Comparison of ENCODE assay signal across 1 cellular context in the genomic region with DNA sequence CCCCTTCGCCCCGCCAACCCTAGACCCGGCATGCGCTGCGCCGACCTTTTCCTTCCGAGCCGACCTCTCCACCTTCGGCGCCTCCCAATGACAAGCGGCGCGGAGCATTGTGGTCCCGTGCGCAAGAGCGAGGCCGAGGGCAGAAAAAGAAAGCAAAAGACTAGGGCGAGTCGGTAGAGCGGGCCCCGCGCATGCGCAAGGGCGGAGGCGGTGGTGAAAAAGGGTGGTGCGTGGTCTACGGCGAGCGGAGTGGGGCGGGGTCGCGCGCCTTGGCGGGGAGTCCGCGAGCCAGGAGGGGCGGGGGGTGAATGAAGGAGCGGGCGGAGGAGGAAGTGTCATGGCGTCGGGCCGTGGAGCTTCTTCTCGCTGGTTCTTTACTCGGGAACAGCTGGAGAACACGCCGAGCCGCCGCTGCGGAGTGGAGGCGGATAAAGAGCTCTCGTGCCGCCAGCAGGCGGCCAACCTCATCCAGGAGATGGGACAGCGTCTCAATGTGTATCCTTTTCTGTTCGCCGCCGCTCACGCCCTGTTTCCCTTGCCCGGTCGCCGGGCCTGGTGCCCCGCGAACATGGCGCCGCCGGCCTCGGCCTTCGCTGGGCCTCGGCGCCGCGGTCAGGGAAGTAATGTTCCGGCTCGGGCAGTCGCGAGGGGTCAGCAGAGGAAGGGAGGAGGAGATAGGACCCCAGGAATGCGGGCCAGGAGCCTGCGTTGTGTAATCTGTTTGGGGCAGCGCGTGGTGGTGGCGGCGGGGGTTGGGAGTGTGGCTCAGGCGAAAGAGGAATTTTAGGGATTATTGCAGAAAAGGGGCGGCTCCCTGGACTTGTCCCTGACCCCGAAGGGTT.
TF ChIP-seq lines count a peak whose summit lies in the region.

A gene (plus strand): TSS at position 305 of the 842 bp plus-strand sequence. CDS start 33 bp downstream, at position 338.

TF ChIP-seq in K562, 482 proteins besides CTCF, POLR2A, EP300 and RAD21 (continued from another document and continues in another):
- TF ChIP-seq, protein P1, sequence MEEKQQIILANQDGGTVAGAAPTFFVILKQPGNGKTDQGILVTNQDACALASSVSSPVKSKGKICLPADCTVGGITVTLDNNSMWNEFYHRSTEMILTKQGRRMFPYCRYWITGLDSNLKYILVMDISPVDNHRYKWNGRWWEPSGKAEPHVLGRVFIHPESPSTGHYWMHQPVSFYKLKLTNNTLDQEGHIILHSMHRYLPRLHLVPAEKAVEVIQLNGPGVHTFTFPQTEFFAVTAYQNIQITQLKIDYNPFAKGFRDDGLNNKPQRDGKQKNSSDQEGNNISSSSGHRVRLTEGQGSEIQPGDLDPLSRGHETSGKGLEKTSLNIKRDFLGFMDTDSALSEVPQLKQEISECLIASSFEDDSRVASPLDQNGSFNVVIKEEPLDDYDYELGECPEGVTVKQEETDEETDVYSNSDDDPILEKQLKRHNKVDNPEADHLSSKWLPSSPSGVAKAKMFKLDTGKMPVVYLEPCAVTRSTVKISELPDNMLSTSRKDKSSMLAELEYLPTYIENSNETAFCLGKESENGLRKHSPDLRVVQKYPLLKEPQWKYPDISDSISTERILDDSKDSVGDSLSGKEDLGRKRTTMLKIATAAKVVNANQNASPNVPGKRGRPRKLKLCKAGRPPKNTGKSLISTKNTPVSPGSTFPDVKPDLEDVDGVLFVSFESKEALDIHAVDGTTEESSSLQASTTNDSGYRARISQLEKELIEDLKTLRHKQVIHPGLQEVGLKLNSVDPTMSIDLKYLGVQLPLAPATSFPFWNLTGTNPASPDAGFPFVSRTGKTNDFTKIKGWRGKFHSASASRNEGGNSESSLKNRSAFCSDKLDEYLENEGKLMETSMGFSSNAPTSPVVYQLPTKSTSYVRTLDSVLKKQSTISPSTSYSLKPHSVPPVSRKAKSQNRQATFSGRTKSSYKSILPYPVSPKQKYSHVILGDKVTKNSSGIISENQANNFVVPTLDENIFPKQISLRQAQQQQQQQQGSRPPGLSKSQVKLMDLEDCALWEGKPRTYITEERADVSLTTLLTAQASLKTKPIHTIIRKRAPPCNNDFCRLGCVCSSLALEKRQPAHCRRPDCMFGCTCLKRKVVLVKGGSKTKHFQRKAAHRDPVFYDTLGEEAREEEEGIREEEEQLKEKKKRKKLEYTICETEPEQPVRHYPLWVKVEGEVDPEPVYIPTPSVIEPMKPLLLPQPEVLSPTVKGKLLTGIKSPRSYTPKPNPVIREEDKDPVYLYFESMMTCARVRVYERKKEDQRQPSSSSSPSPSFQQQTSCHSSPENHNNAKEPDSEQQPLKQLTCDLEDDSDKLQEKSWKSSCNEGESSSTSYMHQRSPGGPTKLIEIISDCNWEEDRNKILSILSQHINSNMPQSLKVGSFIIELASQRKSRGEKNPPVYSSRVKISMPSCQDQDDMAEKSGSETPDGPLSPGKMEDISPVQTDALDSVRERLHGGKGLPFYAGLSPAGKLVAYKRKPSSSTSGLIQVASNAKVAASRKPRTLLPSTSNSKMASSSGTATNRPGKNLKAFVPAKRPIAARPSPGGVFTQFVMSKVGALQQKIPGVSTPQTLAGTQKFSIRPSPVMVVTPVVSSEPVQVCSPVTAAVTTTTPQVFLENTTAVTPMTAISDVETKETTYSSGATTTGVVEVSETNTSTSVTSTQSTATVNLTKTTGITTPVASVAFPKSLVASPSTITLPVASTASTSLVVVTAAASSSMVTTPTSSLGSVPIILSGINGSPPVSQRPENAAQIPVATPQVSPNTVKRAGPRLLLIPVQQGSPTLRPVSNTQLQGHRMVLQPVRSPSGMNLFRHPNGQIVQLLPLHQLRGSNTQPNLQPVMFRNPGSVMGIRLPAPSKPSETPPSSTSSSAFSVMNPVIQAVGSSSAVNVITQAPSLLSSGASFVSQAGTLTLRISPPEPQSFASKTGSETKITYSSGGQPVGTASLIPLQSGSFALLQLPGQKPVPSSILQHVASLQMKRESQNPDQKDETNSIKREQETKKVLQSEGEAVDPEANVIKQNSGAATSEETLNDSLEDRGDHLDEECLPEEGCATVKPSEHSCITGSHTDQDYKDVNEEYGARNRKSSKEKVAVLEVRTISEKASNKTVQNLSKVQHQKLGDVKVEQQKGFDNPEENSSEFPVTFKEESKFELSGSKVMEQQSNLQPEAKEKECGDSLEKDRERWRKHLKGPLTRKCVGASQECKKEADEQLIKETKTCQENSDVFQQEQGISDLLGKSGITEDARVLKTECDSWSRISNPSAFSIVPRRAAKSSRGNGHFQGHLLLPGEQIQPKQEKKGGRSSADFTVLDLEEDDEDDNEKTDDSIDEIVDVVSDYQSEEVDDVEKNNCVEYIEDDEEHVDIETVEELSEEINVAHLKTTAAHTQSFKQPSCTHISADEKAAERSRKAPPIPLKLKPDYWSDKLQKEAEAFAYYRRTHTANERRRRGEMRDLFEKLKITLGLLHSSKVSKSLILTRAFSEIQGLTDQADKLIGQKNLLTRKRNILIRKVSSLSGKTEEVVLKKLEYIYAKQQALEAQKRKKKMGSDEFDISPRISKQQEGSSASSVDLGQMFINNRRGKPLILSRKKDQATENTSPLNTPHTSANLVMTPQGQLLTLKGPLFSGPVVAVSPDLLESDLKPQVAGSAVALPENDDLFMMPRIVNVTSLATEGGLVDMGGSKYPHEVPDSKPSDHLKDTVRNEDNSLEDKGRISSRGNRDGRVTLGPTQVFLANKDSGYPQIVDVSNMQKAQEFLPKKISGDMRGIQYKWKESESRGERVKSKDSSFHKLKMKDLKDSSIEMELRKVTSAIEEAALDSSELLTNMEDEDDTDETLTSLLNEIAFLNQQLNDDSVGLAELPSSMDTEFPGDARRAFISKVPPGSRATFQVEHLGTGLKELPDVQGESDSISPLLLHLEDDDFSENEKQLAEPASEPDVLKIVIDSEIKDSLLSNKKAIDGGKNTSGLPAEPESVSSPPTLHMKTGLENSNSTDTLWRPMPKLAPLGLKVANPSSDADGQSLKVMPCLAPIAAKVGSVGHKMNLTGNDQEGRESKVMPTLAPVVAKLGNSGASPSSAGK (IDR thresholded peaks at IDR 0.05), result no peak
- TF ChIP-seq SRSF3 (IDR thresholded peaks at IDR 0.05; ENCODE audit: insufficient read depth, low read length) (peak; percentile 80; the same call in 1 of the 2 replicates), JUNB (CRISPR knock-in tag; conservative IDR thresholded peaks at IDR 0.05) (no peak), ZNF316 (IDR thresholded peaks at IDR 0.05) (no peak), ZNF263 (CRISPR knock-in tag; IDR thresholded peaks at IDR 0.05; ENCODE audit: borderline replicate concordance) (peak; percentile 39; the same call in 1 of the 2 replicates), KAT7 (CRISPR knock-in tag; IDR thresholded peaks at IDR 0.05; ENCODE audit: borderline replicate concordance) (peak; percentile 76; the same call in 1 of the 2 replicates), NCOA6 (IDR thresholded peaks at IDR 0.05) (no peak), DACH1 (IDR thresholded peaks at IDR 0.05; ENCODE audit: partially characterized antibody) (peak; percentile 49), NR1H2 (CRISPR knock-in tag; IDR thresholded peaks at IDR 0.05) (no peak), KDM4B (IDR thresholded peaks at IDR 0.05; ENCODE audit: borderline replicate concordance in 2 of 2, low read depth in 1 of 2) (no peak), SUPT5H (IDR thresholded peaks at IDR 0.05) (peak; percentile 60), C11orf30 (IDR thresholded peaks at IDR 0.05; ENCODE audit: low read depth) (peak; percentile 81), ZNF23 (CRISPR knock-in tag; IDR thresholded peaks at IDR 0.05) (no peak), ETV5 (CRISPR knock-in tag; IDR thresholded peaks at IDR 0.05; ENCODE audit: low read depth) (no peak), SRSF1 (IDR thresholded peaks at IDR 0.05; ENCODE audit: low read depth, low read length) (no peak), HDAC1 (IDR thresholded peaks at IDR 0.05) (peak in 1 of 2 experiments; percentile 64; a peak in 2 of 4 replicates), SAFB (IDR thresholded peaks at IDR 0.05; ENCODE audit: borderline replicate concordance, low read depth, low read length) (0 out of 2 replicates have a peak, but pooled peaks have one; percentile 13), ZNF444 (CRISPR knock-in tag; IDR thresholded peaks at IDR 0.05) (no peak), SRSF9 (IDR thresholded peaks at IDR 0.05; ENCODE audit: borderline replicate concordance, low read depth, low read length) (no peak), ZNF668 (CRISPR knock-in tag; IDR thresholded peaks at IDR 0.05) (no peak), ZNF232 (CRISPR knock-in tag; IDR thresholded peaks at IDR 0.05) (no peak), SAP30 (IDR thresholded peaks at IDR 0.05; ENCODE audit: borderline replicate concordance, insufficient read depth, low read depth, low read length, poor library complexity, severe bottlenecking) (peak; percentile 84), MYBL2 (IDR thresholded peaks at IDR 0.05; ENCODE audit: low read depth) (no peak), MYBL2 (CRISPR knock-in tag; IDR thresholded peaks at IDR 0.05; ENCODE audit: borderline replicate concordance) (no peak), RBM17 (IDR thresholded peaks at IDR 0.05; ENCODE audit: borderline replicate concordance, low read depth, low read length) (no peak), GATAD2B (IDR thresholded peaks at IDR 0.05; ENCODE audit: borderline replicate concordance) (no peak), CHD4 (IDR thresholded peaks at IDR 0.05; ENCODE audit: insufficient read depth, insufficient replicate concordance, low read depth, low read length, poor library complexity, severe bottlenecking) (no peak), POU5F1 (IDR thresholded peaks at IDR 0.05; ENCODE audit: borderline replicate concordance, low read depth, low read length, partially characterized antibody) (peak; percentile 85), E2F3 (CRISPR knock-in tag; IDR thresholded peaks at IDR 0.05) (no peak), ZFX (CRISPR knock-in tag; IDR thresholded peaks at IDR 0.05) (peak; percentile 88), TAF9B (IDR thresholded peaks at IDR 0.05; ENCODE audit: partially characterized antibody) (peak; percentile 66), MTF1 (CRISPR knock-in tag; IDR thresholded peaks at IDR 0.05; ENCODE audit: borderline replicate concordance) (no peak), ZBTB17 (CRISPR knock-in tag; IDR thresholded peaks at IDR 0.05) (peak; percentile 62; the same call in 1 of the 2 replicates), NFRKB (IDR thresholded peaks at IDR 0.05; ENCODE audit: low read depth) (peak; percentile 94), GTF2A2 (tag; IDR thresholded peaks at IDR 0.05) (no peak)
- TF ChIP-seq, protein P2, sequence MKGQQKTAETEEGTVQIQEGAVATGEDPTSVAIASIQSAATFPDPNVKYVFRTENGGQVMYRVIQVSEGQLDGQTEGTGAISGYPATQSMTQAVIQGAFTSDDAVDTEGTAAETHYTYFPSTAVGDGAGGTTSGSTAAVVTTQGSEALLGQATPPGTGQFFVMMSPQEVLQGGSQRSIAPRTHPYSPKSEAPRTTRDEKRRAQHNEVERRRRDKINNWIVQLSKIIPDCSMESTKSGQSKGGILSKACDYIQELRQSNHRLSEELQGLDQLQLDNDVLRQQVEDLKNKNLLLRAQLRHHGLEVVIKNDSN (CRISPR knock-in tag; IDR thresholded peaks at IDR 0.05), result peak; percentile 73; the same call in 1 of the 2 replicates
- TF ChIP-seq, protein P3, sequence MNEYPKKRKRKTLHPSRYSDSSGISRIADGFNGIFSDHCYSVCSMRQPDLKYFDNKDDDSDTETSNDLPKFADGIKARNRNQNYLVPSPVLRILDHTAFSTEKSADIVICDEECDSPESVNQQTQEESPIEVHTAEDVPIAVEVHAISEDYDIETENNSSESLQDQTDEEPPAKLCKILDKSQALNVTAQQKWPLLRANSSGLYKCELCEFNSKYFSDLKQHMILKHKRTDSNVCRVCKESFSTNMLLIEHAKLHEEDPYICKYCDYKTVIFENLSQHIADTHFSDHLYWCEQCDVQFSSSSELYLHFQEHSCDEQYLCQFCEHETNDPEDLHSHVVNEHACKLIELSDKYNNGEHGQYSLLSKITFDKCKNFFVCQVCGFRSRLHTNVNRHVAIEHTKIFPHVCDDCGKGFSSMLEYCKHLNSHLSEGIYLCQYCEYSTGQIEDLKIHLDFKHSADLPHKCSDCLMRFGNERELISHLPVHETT (CRISPR knock-in tag; conservative IDR thresholded peaks at IDR 0.05 in 1 of 2, IDR thresholded peaks at IDR 0.05 in 1 of 2), result peak in 1 of 2 experiments; percentile 99; a peak in 2 of 4 replicates
- TF ChIP-seq, protein P4, sequence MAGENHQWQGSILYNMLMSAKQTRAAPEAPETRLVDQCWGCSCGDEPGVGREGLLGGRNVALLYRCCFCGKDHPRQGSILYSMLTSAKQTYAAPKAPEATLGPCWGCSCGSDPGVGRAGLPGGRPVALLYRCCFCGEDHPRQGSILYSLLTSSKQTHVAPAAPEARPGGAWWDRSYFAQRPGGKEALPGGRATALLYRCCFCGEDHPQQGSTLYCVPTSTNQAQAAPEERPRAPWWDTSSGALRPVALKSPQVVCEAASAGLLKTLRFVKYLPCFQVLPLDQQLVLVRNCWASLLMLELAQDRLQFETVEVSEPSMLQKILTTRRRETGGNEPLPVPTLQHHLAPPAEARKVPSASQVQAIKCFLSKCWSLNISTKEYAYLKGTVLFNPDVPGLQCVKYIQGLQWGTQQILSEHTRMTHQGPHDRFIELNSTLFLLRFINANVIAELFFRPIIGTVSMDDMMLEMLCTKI (IDR thresholded peaks at IDR 0.05; ENCODE audit: partially characterized antibody), result no peak
- TF ChIP-seq, protein P5, sequence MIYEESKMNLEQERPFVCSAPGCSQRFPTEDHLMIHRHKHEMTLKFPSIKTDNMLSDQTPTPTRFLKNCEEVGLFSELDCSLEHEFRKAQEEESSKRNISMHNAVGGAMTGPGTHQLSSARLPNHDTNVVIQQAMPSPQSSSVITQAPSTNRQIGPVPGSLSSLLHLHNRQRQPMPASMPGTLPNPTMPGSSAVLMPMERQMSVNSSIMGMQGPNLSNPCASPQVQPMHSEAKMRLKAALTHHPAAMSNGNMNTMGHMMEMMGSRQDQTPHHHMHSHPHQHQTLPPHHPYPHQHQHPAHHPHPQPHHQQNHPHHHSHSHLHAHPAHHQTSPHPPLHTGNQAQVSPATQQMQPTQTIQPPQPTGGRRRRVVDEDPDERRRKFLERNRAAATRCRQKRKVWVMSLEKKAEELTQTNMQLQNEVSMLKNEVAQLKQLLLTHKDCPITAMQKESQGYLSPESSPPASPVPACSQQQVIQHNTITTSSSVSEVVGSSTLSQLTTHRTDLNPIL (CRISPR knock-in tag; IDR thresholded peaks at IDR 0.05), result no peak
- TF ChIP-seq, protein P6, sequence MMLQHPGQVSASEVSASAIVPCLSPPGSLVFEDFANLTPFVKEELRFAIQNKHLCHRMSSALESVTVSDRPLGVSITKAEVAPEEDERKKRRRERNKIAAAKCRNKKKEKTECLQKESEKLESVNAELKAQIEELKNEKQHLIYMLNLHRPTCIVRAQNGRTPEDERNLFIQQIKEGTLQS (IDR thresholded peaks at IDR 0.05), result no peak
- TF ChIP-seq, protein P6 (CRISPR knock-in tag; conservative IDR thresholded peaks at IDR 0.05), result no peak; the same call in 1 of the 2 replicates
